Comparison of ENCODE assay signal across 11 cellular contexts in the genomic region with DNA sequence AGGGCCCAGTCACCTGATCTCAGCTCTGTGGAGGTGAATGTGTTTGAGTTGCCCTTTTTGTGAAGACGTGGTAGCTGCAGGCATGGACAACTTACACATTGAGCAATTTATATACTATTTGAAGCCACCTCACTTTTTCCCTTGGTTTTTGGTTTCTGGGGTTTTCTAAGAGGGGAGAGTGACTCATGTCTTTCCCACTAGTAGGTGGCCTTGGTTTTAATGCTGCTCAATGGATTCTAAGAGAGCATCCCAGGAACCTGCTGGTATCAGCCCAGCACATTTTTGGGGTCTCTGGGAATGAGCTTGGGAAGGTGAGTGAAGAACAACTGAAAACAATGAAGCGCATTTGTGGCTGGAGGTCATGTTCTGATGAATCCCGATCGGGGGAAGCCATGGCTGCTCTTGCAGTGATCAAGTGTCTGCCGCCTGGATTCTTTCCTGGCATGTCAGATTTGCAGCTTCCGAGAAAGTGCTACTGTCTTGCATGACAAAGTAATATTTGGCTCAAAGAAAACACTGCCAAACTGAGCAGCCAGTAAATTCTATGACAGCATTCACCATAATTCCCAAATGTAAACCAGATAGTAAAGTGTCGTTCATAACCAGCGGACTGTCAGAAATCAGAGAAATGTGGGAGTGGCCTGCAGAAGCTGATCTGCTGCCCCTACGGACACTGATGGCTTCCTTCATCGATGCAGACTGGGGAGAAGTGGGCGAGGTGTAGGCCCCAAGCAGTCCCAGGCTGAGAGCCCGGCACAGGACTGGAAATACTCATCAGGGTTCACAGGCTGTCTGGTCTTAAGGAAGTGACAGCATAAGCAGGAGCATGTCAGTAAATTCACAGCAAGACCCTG.
DNase-seq lines count a peak whose midpoint lies in the region; ATAC-seq and TF ChIP-seq lines count a peak whose summit lies in the region.
"Had no signal": no experiment of that assay in that cellular context is flagged by ENCODE, and none has a peak within 500 bp of the region (broad histone marks: within the 10 kb centered on the region; RNA-seq: fewer than 3 reads in every experiment).

No MANE protein-coding gene starts in this region.

- peak overlapping the region; percentile 37 for H2AFZ ChIP-seq in GM23248

- H3F3A ChIP-seq in GM23248 (ENCODE audit: insufficient read depth): peaks cover 60% of the 10 kb centered on the region

- H3K9me3 Mint-ChIP-seq in activated naive CD8-positive, alpha-beta T cell treated with anti-CD3 and anti-CD28 coated beads for 36 hours: no peaks in the 10 kb centered on the region

- H3K27me3 Mint-ChIP-seq in activated naive CD8-positive, alpha-beta T cell treated with anti-CD3 and anti-CD28 coated beads for 36 hours: peaks cover 95% of the 10 kb centered on the region

- H3K4me2 ChIP-seq in GM23248 (ENCODE audit: unreplicated experiment): peak overlapping the region; percentile 60

- ATAC-seq in heart right ventricle: peak in 2 of 8 donors; percentile 14 to 20
- ATAC-seq in HG03196 (IDR thresholded peaks at IDR 0.05; ENCODE audit: unreplicated experiment): no peak
- no peak for ATAC-seq in GM19395 (IDR thresholded peaks at IDR 0.05; ENCODE audit: unreplicated experiment)

- in situ Hi-C loops in GM23248 (cut with MboI): no loop called here

- intact Hi-C loops in heart right ventricle (cut with DNase I): loop anchor here in 2 of 10 donors (5.0 to 10.0 kb wide), 3 partner anchors 34 to 61 kb away; no protein-coding TSS in a partner anchor
- intact Hi-C loops in spleen (cut with DNase I; ENCODE audit: low total_unique reads): no loop called here

- no peak for TF ChIP-seq POLR2A in spleen (IDR thresholded peaks at IDR 0.05)

- no peak overlapping the region; the same call in 1 of the 2 replicates for H3K4me3 ChIP-seq in GM23248
- H3K4me3 ChIP-seq in heart right ventricle: no peak overlapping the region
- no peak overlapping the region for H3K4me3 ChIP-seq in spleen

- TF ChIP-seq CTCF in heart right ventricle (IDR thresholded peaks at IDR 0.05): no peak
- TF ChIP-seq CTCF in spleen (IDR thresholded peaks at IDR 0.05 in 8 of 11, conservative IDR thresholded peaks at IDR 0.05 in 3 of 11): no peak

- peaks cover 4% of the 10 kb centered on the region for H3K4me1 Mint-ChIP-seq in activated naive CD8-positive, alpha-beta T cell treated with anti-CD3 and anti-CD28 coated beads for 36 hours

- H3K36me3 ChIP-seq in GM23248 (ENCODE audit: low read depth) (no peaks in the 10 kb centered on the region), heart right ventricle (peaks cover 0 to 21% (median 0%) of the 10 kb centered on the region in 9 donors), spleen (no peaks in the 10 kb centered on the region)

- no peaks in the 10 kb centered on the region for H4K20me1 ChIP-seq in GM23248 (ENCODE audit: insufficient read depth)

- no peaks in the 10 kb centered on the region for H3K79me2 ChIP-seq in GM23248 (ENCODE audit: insufficient read depth)

- H3K27ac ChIP-seq in GM23248: peak overlapping the region; percentile 98
- peak overlapping the region in 9 of 10 donors; percentile 32 to 88 (median 54) for H3K27ac ChIP-seq in heart right ventricle
- peak overlapping the region in 5 of 8 donors; percentile 14 to 63 (median 33) for H3K27ac ChIP-seq in spleen

- no peaks in the 10 kb centered on the region for H3K36me3 Mint-ChIP-seq in activated naive CD8-positive, alpha-beta T cell treated with anti-CD3 and anti-CD28 coated beads for 36 hours

- WGBS in GM23248 (ENCODE audit: low coverage in 1 of 2, low lambda C conversion rate in 2 of 2, missing lambda C conversion rate in 2 of 2), 2 experiments: 8 to 11% methylated on average over 12 of the region's 12 CpGs
- WGBS in heart right ventricle, 2 donors: 43 to 44% methylated on average over 12 of the region's 12 CpGs
- 68 to 82% (median 78%) methylated on average over 12 of the region's 12 CpGs for WGBS in spleen, 5 donors

- no peak overlapping the region for H3K4me3 Mint-ChIP-seq in activated naive CD8-positive, alpha-beta T cell treated with anti-CD3 and anti-CD28 coated beads for 36 hours

- peak; percentile 90 for DNase-seq in GM23248
- peak; percentile 26 for DNase-seq in activated naive CD8-positive, alpha-beta T cell treated with anti-CD3 and anti-CD28 coated beads for 36 hours
- DNase-seq in heart right ventricle: no peak
- DNase-seq in spleen: no peak
- DNase-seq in NCI-H526 (lab: John Stamatoyannopoulos, UW): no peak
- DNase-seq in SW 1271 (lab: John Stamatoyannopoulos, UW): no peak
- DNase-seq: activated CD4-positive, alpha-beta T cell treated with anti-CD3 and anti-CD28 coated beads, Interleukin-2, amount 50 U/mL, for 48 hours; Kasumi-1; NCI-H226 had no signal

- H3K9ac ChIP-seq in GM23248: peak overlapping the region; percentile 64

- peaks cover 59% of the 10 kb centered on the region for H3K4me1 ChIP-seq in GM23248 (ENCODE audit: insufficient read depth)
- H3K4me1 ChIP-seq in heart right ventricle: peaks cover 15 to 89% (median 65%) of the 10 kb centered on the region in 9 donors
- H3K4me1 ChIP-seq in spleen: peaks cover 0 to 54% (median 22%) of the 10 kb centered on the region in 6 donors

- no peaks in the 10 kb centered on the region for H3K9me2 ChIP-seq in GM23248 (ENCODE audit: insufficient read depth)

- H3K9me3 ChIP-seq in GM23248 (ENCODE audit: low read depth) (no peaks in the 10 kb centered on the region), heart right ventricle (no peaks in the 10 kb centered on the region), spleen (no peaks in the 10 kb centered on the region)

- no peak overlapping the region for H3K27ac Mint-ChIP-seq in activated naive CD8-positive, alpha-beta T cell treated with anti-CD3 and anti-CD28 coated beads for 36 hours

- no peaks in the 10 kb centered on the region for H3K27me3 ChIP-seq in GM23248 (replicated peaks; ENCODE audit: insufficient read depth)
- no peaks in the 10 kb centered on the region for H3K27me3 ChIP-seq in heart right ventricle
- peaks cover 0 to 41% (median 0%) of the 10 kb centered on the region in 7 donors for H3K27me3 ChIP-seq in spleen (replicated peaks in 1 of 7)

Comparison
In these comparisons a context has a peak if more than half of its experiments do, and no peak if none do; other contexts are left out.
1. DNase-seq: peak in GM23248 (single experiment) and activated naive CD8-positive, alpha-beta T cell treated with anti-CD3 and anti-CD28 coated beads for 36 hours (single experiment); none in heart right ventricle (0 of 2), spleen (single experiment), NCI-H526 (0 of 2) and SW 1271 (0 of 2).
2. H3K27ac ChIP-seq: peak in every context shown above with its lines; median percentile 98 in GM23248; 54 in heart right ventricle; 33 in spleen.